10 cellular contexts compared by ENCODE assay signal in genomic region chr13:34162545-34162936, GRCh38.
DNase-seq lines count a peak whose midpoint lies in the region; ATAC-seq, FAIRE-seq and TF ChIP-seq lines count a peak whose summit lies in the region.
"Had no signal": no experiment of that assay in that cellular context is flagged by ENCODE, and none has a peak within 500 bp of the region (broad histone marks: within the 10 kb centered on the region; RNA-seq: fewer than 3 reads in every experiment).

No MANE protein-coding gene starts in this region.

- H3K4me3 ChIP-seq in BJ (ENCODE audit: low read depth, low read length) (no peak overlapping the region), PC-3 (ENCODE audit: low read length) (peak overlapping the region; percentile 38; the same call in 1 of the 2 replicates), fibroblast of the aortic adventitia (ENCODE audit: low read depth, low read length) (peak overlapping the region; percentile 0), pancreas (peak overlapping the region in 1 of 4 donors; percentile 8)

- WGBS in pancreas, 2 donors: 30% methylated on average over 3 of the region's 3 CpGs

- CTCF ChIA-PET in BJ (lab: Yijun Ruan, JAX) (interaction anchor here (0.8 to 1.0 kb wide), 2 partner anchors 10 to 14 kb away, joined by 3 to 4 read pairs; no protein-coding TSS in a partner anchor), PC-3 (lab: Charles Lee) (no interaction called here)

- peaks cover 33% of the 10 kb centered on the region for H3K4me1 ChIP-seq in PC-3 (ENCODE audit: insufficient read depth, low read length)
- peaks cover 13 to 32% (median 28%) of the 10 kb centered on the region in 3 donors for H3K4me1 ChIP-seq in pancreas

- H3K36me3 ChIP-seq in BJ (ENCODE audit: control insufficient read depth, insufficient read depth, low read length) (no peaks in the 10 kb centered on the region), PC-3 (ENCODE audit: low read depth, low read length) (no peaks in the 10 kb centered on the region), pancreas (no peaks in the 10 kb centered on the region)

- intact Hi-C loops in PC-3 (cut with micrococcal nuclease): loop anchor here (2.0 to 5.0 kb wide), 2 partner anchors 250 to 305 kb away; no protein-coding TSS in a partner anchor
- intact Hi-C loops in pancreas (cut with DNase I): no loop called here

- TF ChIP-seq CTCF in BJ (IDR thresholded peaks at IDR 0.05; ENCODE audit: insufficient read depth, low read depth, low read length) (no peak), PC-3 (conservative IDR thresholded peaks at IDR 0.05; ENCODE audit: low read depth, low read length) (no peak), fibroblast of the aortic adventitia (IDR thresholded peaks at IDR 0.05; ENCODE audit: insufficient read depth, low read length) (no peak), pancreas (IDR thresholded peaks at IDR 0.05) (no peak)

- ATAC-seq in PC-3 (peak; percentile 40), pancreas (peak in 3 of 4 donors; percentile 3 to 28 (median 11))
- ATAC-seq: activated T-cell treated with anti-CD3 and anti-CD28 coated beads, Interleukin-2, amount 50 U/mL, for 4 hours; natural killer cell treated with Interleukin-12 subunit alpha and Interleukin-12 subunit beta and Interleukin-15 and Interleukin-18, amount 100 ng/mL, for 72 hours had no signal

- DNase-seq in BJ (ENCODE audit: low read depth): peak; percentile 56
- DNase-seq in PC-3: no peak
- DNase-seq in fibroblast of the aortic adventitia (ENCODE audit: low read depth): peak; percentile 67
- no peak for DNase-seq in pancreas
- no peak for DNase-seq in stimulated activated CD4-positive, alpha-beta T cell treated with anti-CD3 and anti-CD28 coated beads, Interleukin-1b, Interleukin-23, amount 100 ng/mL, for 48 hours
- no peak for DNase-seq in amniotic stem cell (lab: John Stamatoyannopoulos, UW)
- DNase-seq in activated naive CD4-positive, alpha-beta T cell treated with anti-CD3 and anti-CD28 coated beads, Interleukin-2, amount 50 U/mL, for 16 hours: no peak
- no peak for DNase-seq in T-helper 2 cell
- DNase-seq: activated T-cell treated with anti-CD3 and anti-CD28 coated beads, Interleukin-2, amount 50 U/mL, for 4 hours had no signal

- H2AFZ ChIP-seq in PC-3 (ENCODE audit: low read length): peak overlapping the region; percentile 54

- H3K9ac ChIP-seq in PC-3 (ENCODE audit: low read length): peak overlapping the region; percentile 75

- no peaks in the 10 kb centered on the region for H3F3A ChIP-seq in PC-3 (ENCODE audit: low read length, unreplicated experiment)

- H3K27me3 ChIP-seq in BJ (ENCODE audit: control insufficient read depth, insufficient read depth, low read length) (no peaks in the 10 kb centered on the region), PC-3 (ENCODE audit: low read length) (no peaks in the 10 kb centered on the region), pancreas (no peaks in the 10 kb centered on the region)

- no peaks in the 10 kb centered on the region for H3K9me3 ChIP-seq in PC-3 (ENCODE audit: low read length)
- H3K9me3 ChIP-seq in pancreas: no peaks in the 10 kb centered on the region

- no peaks in the 10 kb centered on the region for H3K79me2 ChIP-seq in PC-3 (ENCODE audit: low read length)

- BruUV-seq in PC-3 (replicated peaks; lab: Mats Ljungman, UMichigan): no TSS peak

- POLR2A ChIA-PET in BJ (lab: Charles Lee): no interaction called here
- POLR2A ChIA-PET in PC-3 (lab: Charles Lee; ENCODE audit: unreplicated experiment): interaction anchor here (0.7 kb wide), 1 partner anchor 313 kb away, joined by 3 read pairs; no protein-coding TSS in a partner anchor

- no peak for FAIRE-seq in pancreas (lab: Jason Lieb, UNC)

- H4K20me1 ChIP-seq in PC-3 (ENCODE audit: low read length): no peaks in the 10 kb centered on the region

- H3K4me2 ChIP-seq in PC-3 (ENCODE audit: low read length): peak overlapping the region; percentile 75

- no peaks in the 10 kb centered on the region for H3K9me2 ChIP-seq in PC-3 (replicated peaks; ENCODE audit: low read length)

- peak overlapping the region; percentile 95 for H3K27ac ChIP-seq in PC-3 (ENCODE audit: low read length)
- H3K27ac ChIP-seq in pancreas: peak overlapping the region; percentile 0 to 70 (median 33)

Comparison
In these comparisons a context has a peak if more than half of its experiments do, and no peak if none do; other contexts are left out.
1. DNase-seq: peak in BJ (single experiment) and fibroblast of the aortic adventitia (single experiment); none in PC-3 (single experiment), pancreas (0 of 6), stimulated activated CD4-positive, alpha-beta T cell treated with anti-CD3 and anti-CD28 coated beads, Interleukin-1b, Interleukin-23, amount 100 ng/mL, for 48 hours (single experiment), amniotic stem cell (single experiment), activated naive CD4-positive, alpha-beta T cell treated with anti-CD3 and anti-CD28 coated beads, Interleukin-2, amount 50 U/mL, for 16 hours (single experiment) and T-helper 2 cell (0 of 5).